ENCODE assay signal across 8 cellular contexts in the genomic region with DNA sequence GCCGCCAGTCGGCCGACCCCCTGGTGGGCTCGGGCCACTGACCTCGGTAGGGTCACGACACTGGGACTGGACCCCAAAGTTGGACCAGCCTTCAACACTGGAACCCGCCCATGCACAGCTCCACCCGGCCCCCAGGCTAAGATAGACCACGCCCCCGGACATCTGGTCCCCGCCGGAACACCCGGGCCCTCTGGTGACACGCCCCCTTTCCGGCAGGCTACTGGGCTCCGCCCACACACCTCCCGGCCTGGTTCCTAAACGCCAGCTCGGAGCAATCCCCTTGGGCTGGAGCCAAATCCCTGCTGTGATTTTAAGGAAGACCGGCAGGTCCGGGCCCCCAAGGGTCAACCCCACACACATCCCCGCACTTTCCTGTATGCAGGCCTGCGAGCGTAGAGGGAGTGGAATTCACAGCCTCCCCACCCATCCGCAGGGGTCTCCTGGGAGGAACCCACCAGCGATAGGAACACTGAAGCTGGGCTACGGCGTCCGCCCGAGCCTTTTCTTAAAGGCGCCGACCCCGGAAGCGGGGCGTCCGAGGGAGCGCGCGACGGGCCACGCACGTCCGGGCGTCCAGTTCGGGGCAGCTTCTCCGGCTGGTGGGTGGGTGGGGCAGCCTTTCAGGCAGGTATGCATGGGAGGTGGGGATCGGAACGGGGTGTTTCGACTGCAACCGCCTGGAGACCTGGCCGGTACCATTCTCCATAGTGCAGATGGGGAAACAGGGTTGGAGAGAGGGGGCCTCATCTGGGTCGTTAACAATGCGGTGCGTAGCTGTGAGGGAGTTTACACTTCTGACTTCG. TPM values are rescaled to one million over a fixed set of nuclear protein-coding genes. Genes with fewer than 3 reads are reported as not detected.
DNase-seq lines count a peak whose midpoint lies in the region; ATAC-seq lines count a peak whose summit lies in the region.

A gene with protein sequence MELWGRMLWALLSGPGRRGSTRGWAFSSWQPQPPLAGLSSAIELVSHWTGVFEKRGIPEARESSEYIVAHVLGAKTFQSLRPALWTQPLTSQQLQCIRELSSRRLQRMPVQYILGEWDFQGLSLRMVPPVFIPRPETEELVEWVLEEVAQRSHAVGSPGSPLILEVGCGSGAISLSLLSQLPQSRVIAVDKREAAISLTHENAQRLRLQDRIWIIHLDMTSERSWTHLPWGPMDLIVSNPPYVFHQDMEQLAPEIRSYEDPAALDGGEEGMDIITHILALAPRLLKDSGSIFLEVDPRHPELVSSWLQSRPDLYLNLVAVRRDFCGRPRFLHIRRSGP (plus strand): TSS at position 576 of the 803 bp plus-strand sequence. CDS start 1,583 bp downstream, outside the sequence.

- ATAC-seq in GM21360 (IDR thresholded peaks at IDR 0.05; ENCODE audit: unreplicated experiment): peak; percentile 53

- H2BK5ac ChIP-seq in mesendoderm (ENCODE audit: low read length): peak within 1 kb of the TSS; percentile 86

- no peaks in the 10 kb centered on the region for H3K79me1 ChIP-seq in mesendoderm (ENCODE audit: low read length)

- no peak within 1 kb of the TSS for H3K23ac ChIP-seq in mesendoderm (ENCODE audit: low read length)

- H3K36me3 ChIP-seq in NT2/D1 (ENCODE audit: insufficient read depth, insufficient read length, low read length) (peaks cover 39% of the 10 kb centered on the region), endocrine pancreas (ENCODE audit: control insufficient read depth, insufficient read depth, low read length) (no peaks in the 10 kb centered on the region), mesendoderm (ENCODE audit: control insufficient read depth, insufficient read depth, low read length) (no peaks in the 10 kb centered on the region)

- H3K9me3 ChIP-seq in NT2/D1 (ENCODE audit: insufficient read depth, low read length) (no peaks in the 10 kb centered on the region), endocrine pancreas (ENCODE audit: control insufficient read depth, low read length) (no peaks in the 10 kb centered on the region)

- H2BK120ac ChIP-seq in mesendoderm (ENCODE audit: low read depth, low read length): no peak within 1 kb of the TSS

- H3K4me3 ChIP-seq in NT2/D1 (ENCODE audit: insufficient read length, low read depth) (peak within 1 kb of the TSS; percentile 81), endocrine pancreas (ENCODE audit: control insufficient read depth, insufficient read depth, low read length) (peak within 1 kb of the TSS; percentile 59), mesendoderm (ENCODE audit: low read length) (peak within 1 kb of the TSS; percentile 91)

- H4K5ac ChIP-seq in mesendoderm (ENCODE audit: low read length): no peak within 1 kb of the TSS

- DNase-seq in COLO829 (ENCODE audit: low spot score) (peak; percentile 100), HT1080 (ENCODE audit: low read depth) (peak; percentile 90), NT2/D1 (ENCODE audit: low read depth, low spot score) (peak; percentile 91), mesendoderm (peak; percentile 97)
- DNase-seq in activated CD8-positive, alpha-beta memory T cell treated with anti-CD3 and anti-CD28 coated beads, Interleukin-2, amount 50 U/mL, for 1 hour (ENCODE audit: extremely low read depth): peak; percentile 80
- peak; percentile 90 for DNase-seq in stimulated activated CD8-positive, alpha-beta memory T cell treated with anti-CD3 and anti-CD28 coated beads, Interleukin-15, amount 100 ng/mL, for 1 hour (ENCODE audit: low read depth)

- H3K9ac ChIP-seq in NT2/D1 (ENCODE audit: insufficient read length, low read depth) (peak within 1 kb of the TSS; percentile 89), endocrine pancreas (ENCODE audit: control insufficient read depth, insufficient read depth, low read length) (peak within 1 kb of the TSS; percentile 87), mesendoderm (ENCODE audit: low read length) (peak within 1 kb of the TSS; percentile 94)

- no peak within 1 kb of the TSS for H3K4ac ChIP-seq in mesendoderm (ENCODE audit: low read depth, low read length)

- H3K56ac ChIP-seq in mesendoderm (ENCODE audit: low read length): peak within 1 kb of the TSS; percentile 98

- H3K27ac ChIP-seq in mesendoderm (ENCODE audit: low read depth, low read length): peak within 1 kb of the TSS; percentile 85

- peaks cover 7% of the 10 kb centered on the region for H3K4me1 ChIP-seq in NT2/D1 (ENCODE audit: insufficient read depth, insufficient read length)
- H3K4me1 ChIP-seq in endocrine pancreas (ENCODE audit: control insufficient read depth, insufficient read depth, low read length): peaks cover 4% of the 10 kb centered on the region
- H3K4me1 ChIP-seq in mesendoderm (ENCODE audit: control insufficient read depth, low read depth, low read length): peaks cover 2% of the 10 kb centered on the region

- H4K8ac ChIP-seq in mesendoderm (ENCODE audit: low read depth, low read length): no peak within 1 kb of the TSS

- peak within 1 kb of the TSS; percentile 95 for H3K4me2 ChIP-seq in mesendoderm (ENCODE audit: low read length)

- no peaks in the 10 kb centered on the region for H3K79me2 ChIP-seq in mesendoderm (ENCODE audit: control insufficient read depth, insufficient read depth, low read length)

- H2AK5ac ChIP-seq in mesendoderm (ENCODE audit: low read length): no peak within 1 kb of the TSS

- H2BK15ac ChIP-seq in mesendoderm (replicated peaks; ENCODE audit: low read depth): no peak within 1 kb of the TSS

- WGBS in mesendoderm (ENCODE audit: extremely low coverage, insufficient coverage, low lambda C conversion rate): no CpG with 5 or more reads among the region's 55 CpGs

- H3K18ac ChIP-seq in mesendoderm (ENCODE audit: low read length): peak within 1 kb of the TSS; percentile 61

- peaks cover 17% of the 10 kb centered on the region for H3K27me3 ChIP-seq in NT2/D1 (ENCODE audit: insufficient read depth, insufficient read length)
- H3K27me3 ChIP-seq in endocrine pancreas (ENCODE audit: control insufficient read depth, insufficient read depth, low read length): no peaks in the 10 kb centered on the region
- H3K27me3 ChIP-seq in mesendoderm (ENCODE audit: insufficient read depth, low read length, poor library complexity): peaks cover 3% of the 10 kb centered on the region

RNA-seq across cellular contexts. Expression of the gene that starts here (rescaled TPM):
- 14.0 and 14.9 TPM in 2 replicates for total RNA-seq in HT1080 (2014; rRNA removed; shearing (Covaris generic))
- 15.3 and 18.0 TPM in 2 replicates for polyA plus RNA-seq in HT1080 (2015; cell fraction: cytosol; rRNA removed)
- 46.8 and 51.4 TPM in 2 replicates for polyA plus RNA-seq in HT1080 (2015; cell fraction: nucleus; rRNA removed)
- 5.3 TPM for polyA plus RNA-seq in mesendoderm (2013, experiment 1 of 2)
- 5.4 TPM for polyA plus RNA-seq in mesendoderm (2013, experiment 2 of 2)

Comparison
In these comparisons a context has a peak if more than half of its experiments do, and no peak if none do; other contexts are left out.
1. Peak in every context shown above with its lines: DNase-seq, ATAC-seq, H3K4me3 ChIP-seq and H3K27ac ChIP-seq.